Comparison of ENCODE assay signal across 8 cellular contexts in genomic region chr16:1959269-1960039, GRCh38. TPM values are rescaled to one million over a fixed set of nuclear protein-coding genes. Genes with fewer than 3 reads are reported as not detected.
DNase-seq lines count a peak whose midpoint lies in the region; TF ChIP-seq lines count a peak whose summit lies in the region.

Gene NDUFB10, plus strand, starts transcription at chr16:1959538. Its CDS starts 87 bp downstream, at chr16:1959625.

- CTCF ChIA-PET in Calu3 (lab: Charles Lee), result no interaction called here

- no TSS peak for BruUV-seq in Calu3 (replicated peaks; lab: Mats Ljungman, UMichigan)

- no peaks in the 10 kb centered on the region for H3K27me3 ChIP-seq in esophagus (ENCODE audit: control insufficient read depth in 1 of 2, insufficient read depth in 2 of 2, low read length in 2 of 2)
- no peaks in the 10 kb centered on the region for H3K27me3 ChIP-seq in muscle layer of duodenum (ENCODE audit: low read depth, low read length)

- intact Hi-C loops in Calu3 (cut with micrococcal nuclease; ENCODE audit: unreplicated experiment), result no loop called here

- no peaks in the 10 kb centered on the region for H3K9me3 Mint-ChIP-seq in Calu3 (ENCODE audit: low read depth, unreplicated experiment)

- TF ChIP-seq CTCF in Calu3 (IDR thresholded peaks at IDR 0.05; ENCODE audit: unreplicated experiment), result peak; percentile 51
- peak; percentile 85 for TF ChIP-seq CTCF in GM20000 (IDR thresholded peaks at IDR 0.05; ENCODE audit: extremely low read depth, missing control alignments)

- H3K27ac ChIP-seq in esophagus (ENCODE audit: low read depth in 2 of 2, low read length in 1 of 2) (peak within 1 kb of the TSS; percentile 80 to 85), muscle layer of duodenum (ENCODE audit: low read length) (no peak within 1 kb of the TSS)

- H3K27ac Mint-ChIP-seq in Calu3 (ENCODE audit: unreplicated experiment), result peak within 1 kb of the TSS; percentile 83

- H3K4me1 Mint-ChIP-seq in Calu3 (ENCODE audit: low read depth, unreplicated experiment), result peaks cover 26% of the 10 kb centered on the region

- WGBS in esophagus, 2 donors, result 0 to 1% methylated on average over 70 to 79 of the region's 79 CpGs

- H3K4me3 ChIP-seq in esophagus (ENCODE audit: low read depth in 1 of 2, low read length in 2 of 2) (peak within 1 kb of the TSS; percentile 74 to 87), muscle layer of duodenum (ENCODE audit: low read depth in 1 of 2, low read length in 2 of 2) (peak within 1 kb of the TSS; percentile 59 to 90)

- peaks cover 2 to 20% of the 10 kb centered on the region in 2 donors for H3K4me1 ChIP-seq in esophagus (ENCODE audit: control insufficient read depth in 2 of 2, insufficient read depth in 2 of 2, low read length in 1 of 2)
- peaks cover 5 to 29% of the 10 kb centered on the region in 2 donors for H3K4me1 ChIP-seq in muscle layer of duodenum (ENCODE audit: control insufficient read depth in 1 of 2, insufficient read depth in 2 of 2, low read length in 2 of 2)

- no peaks in the 10 kb centered on the region for H3K9me3 ChIP-seq in esophagus (ENCODE audit: control insufficient read depth in 2 of 2, insufficient read depth in 1 of 2, low read depth in 1 of 2, low read length in 1 of 2)
- H3K9me3 ChIP-seq in muscle layer of duodenum (ENCODE audit: control insufficient read depth in 1 of 2, low read length in 2 of 2), result no peaks in the 10 kb centered on the region

- DNase-seq in Calu3, result peak; percentile 98
- DNase-seq in GM20000 (ENCODE audit: low spot score), result peak; percentile 96
- DNase-seq in HUDEP-2 (lab: John Stamatoyannopoulos, UW; ENCODE audit: unreplicated experiment in 76 of 76), result peak in 72 of 76 experiments; percentile 50 to 93 (median 80)
- DNase-seq in OCI-M1 (lab: John Stamatoyannopoulos, UW), result peak; percentile 94
- peak; percentile 94 for DNase-seq in activated T-cell treated with anti-CD3 and anti-CD28 coated beads for 48 hours (ENCODE audit: low read depth)
- peak; percentile 86 for DNase-seq in stimulated activated CD8-positive, alpha-beta memory T cell treated with anti-CD3 and anti-CD28 coated beads, Interleukin-7, amount 100 ng/mL, for 48 hours (ENCODE audit: extremely low read depth in 1 of 2, low read depth in 1 of 2)

- H3K36me3 ChIP-seq in esophagus (ENCODE audit: control insufficient read depth in 2 of 2, insufficient read depth in 2 of 2, low read length in 1 of 2) (peaks cover 2 to 21% of the 10 kb centered on the region in 2 donors), muscle layer of duodenum (ENCODE audit: control insufficient read depth in 1 of 2, insufficient read depth in 2 of 2, low read length in 2 of 2) (peaks cover 3 to 19% of the 10 kb centered on the region in 2 donors)

- peaks cover 56% of the 10 kb centered on the region for H3K36me3 Mint-ChIP-seq in Calu3 (ENCODE audit: insufficient read depth, unreplicated experiment)

- peak within 1 kb of the TSS; percentile 74 for H3K4me3 Mint-ChIP-seq in Calu3 (ENCODE audit: low read depth, unreplicated experiment)

- H3K27me3 Mint-ChIP-seq in Calu3 (ENCODE audit: unreplicated experiment), result peaks cover 18% of the 10 kb centered on the region

RNA-seq across cellular contexts. Expression of gene NDUFB10, which starts in this region (rescaled TPM):
- 148 and 153 TPM in 2 replicates for total RNA-seq in Calu3 (2022)
- 100 to 1,000 TPM; 160 to 207 TPM for polyA plus RNA-seq in esophagus
